17 cellular contexts compared by ENCODE assay signal in the genomic region with DNA sequence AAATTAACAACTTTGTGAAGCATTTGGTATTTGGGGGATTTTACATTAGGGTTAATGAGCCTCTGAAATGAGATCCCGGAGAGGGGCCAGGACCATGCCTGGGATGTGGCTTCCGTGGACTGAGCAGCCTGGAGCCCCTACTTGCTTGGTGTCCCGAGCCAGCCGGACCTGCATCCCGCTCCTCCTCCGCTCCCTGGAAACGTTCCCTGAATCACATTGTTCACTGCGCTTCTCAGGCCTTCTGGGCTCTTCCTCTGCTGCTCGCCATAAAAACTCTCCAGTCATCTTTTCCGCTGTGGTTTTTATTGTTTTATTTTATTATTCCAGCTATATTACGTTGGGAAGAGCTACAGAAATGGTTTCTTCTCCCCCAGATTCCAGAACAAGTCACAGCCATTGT. TPM values are rescaled to one million over a fixed set of nuclear protein-coding genes. Genes with fewer than 3 reads are reported as not detected.
DNase-seq lines count a peak whose midpoint lies in the region; ATAC-seq, FAIRE-seq and TF ChIP-seq lines count a peak whose summit lies in the region.
"Had no signal": no experiment of that assay in that cellular context is flagged by ENCODE, and none has a peak within 500 bp of the region (broad histone marks: within the 10 kb centered on the region; RNA-seq: fewer than 3 reads in every experiment).

No MANE protein-coding gene starts in this region.

- POLR2A ChIA-PET in HepG2 (lab: Yijun Ruan, JAX) = interaction anchor here (1.8 kb wide), 1 partner anchor 13 kb away, joined by 6 read pairs; the partner anchor contains the start of gene KCNQ1OT1

- H3F3A ChIP-seq in GM23248 (ENCODE audit: insufficient read depth) = no peaks in the 10 kb centered on the region

- no peak for TF ChIP-seq RAD21 in HepG2 (CRISPR knock-in tag; IDR thresholded peaks at IDR 0.05)

- H3K4me2 ChIP-seq in HepG2 (ENCODE audit: low read depth, low read length) (no peak overlapping the region), GM23248 (ENCODE audit: unreplicated experiment) (no peak overlapping the region)

- H3K9me2 ChIP-seq in GM23248 (ENCODE audit: insufficient read depth) = no peaks in the 10 kb centered on the region

- no peak overlapping the region for H3K27ac ChIP-seq in HepG2 (ENCODE audit: extremely low read length, insufficient read depth, low read length)
- H3K27ac ChIP-seq in GM23248 = no peak overlapping the region
- no peak overlapping the region for H3K27ac ChIP-seq in gastroesophageal sphincter

- TF ChIP-seq EP300 in HepG2 (IDR thresholded peaks at IDR 0.05; ENCODE audit: low read depth in 2 of 2, low read length in 2 of 2) (no peak), HepG2 (CRISPR knock-in tag; IDR thresholded peaks at IDR 0.05; ENCODE audit: borderline replicate concordance) (no peak), gastroesophageal sphincter (IDR thresholded peaks at IDR 0.05) (no peak)

- TF ChIP-seq POLR2A in HepG2 (IDR thresholded peaks at IDR 0.05; ENCODE audit: insufficient read depth in 1 of 2, low read depth in 2 of 2, low read length in 2 of 2) = no peak
- TF ChIP-seq POLR2A in gastroesophageal sphincter (IDR thresholded peaks at IDR 0.05) = no peak

- H2AFZ ChIP-seq in HepG2 (ENCODE audit: low read length) (no peak overlapping the region), GM23248 (no peak overlapping the region)

- ATAC-seq in HepG2 (no peak), gastroesophageal sphincter (no peak)
- ATAC-seq: GM12878 had no signal

- peaks cover 6% of the 10 kb centered on the region for H3K4me1 ChIP-seq in HepG2 (ENCODE audit: insufficient read depth, low read length)
- no peaks in the 10 kb centered on the region for H3K4me1 ChIP-seq in GM23248 (ENCODE audit: insufficient read depth)
- peaks cover 0 to 22% (median 4%) of the 10 kb centered on the region in 3 donors for H3K4me1 ChIP-seq in gastroesophageal sphincter

- H3K9ac ChIP-seq in HepG2 (ENCODE audit: insufficient read depth, low read depth, low read length) (no peak overlapping the region), GM23248 (no peak overlapping the region)
- H3K9ac ChIP-seq: BLaER1 had no signal

- no TSS peak for BruUV-seq in HepG2 (replicated peaks; lab: Mats Ljungman, UMichigan)

- TF ChIP-seq CTCF in HepG2 (CRISPR knock-in tag; IDR thresholded peaks at IDR 0.05) = no peak
- no peak for TF ChIP-seq CTCF in gastroesophageal sphincter (IDR thresholded peaks at IDR 0.05)

- H4K20me1 ChIP-seq in HepG2 (ENCODE audit: insufficient read depth, low read length) (no peaks in the 10 kb centered on the region), GM23248 (ENCODE audit: insufficient read depth) (no peaks in the 10 kb centered on the region)
- H4K20me1 ChIP-seq: BLaER1 had no signal

- H3K27me3 ChIP-seq in HepG2 (ENCODE audit: control insufficient read depth in 1 of 2, insufficient read depth in 2 of 2, low read length in 2 of 2) (peaks cover 18 to 70% of the 10 kb centered on the region in 2 experiments), GM23248 (replicated peaks; ENCODE audit: insufficient read depth) (peaks cover 44% of the 10 kb centered on the region), gastroesophageal sphincter (no peaks in the 10 kb centered on the region)
- H3K27me3 ChIP-seq: BLaER1 had no signal

- DNase-seq in EH (ENCODE audit: low read depth) (peak; percentile 53), HepG2 (ENCODE audit: low spot score) (no peak), posterior vena cava (ENCODE audit: low spot score) (peak; percentile 8), GM23248 (no peak), amygdala (lab: John Stamatoyannopoulos, UW) (no peak)
- no peak for DNase-seq in activated CD4-positive, alpha-beta T cell treated with anti-CD3 and anti-CD28 coated beads for 4 hours
- DNase-seq: 8988T; CD4-positive, alpha-beta memory T cell; DMS79 treated with DMSO at 0.1 percent for 48 hours; EL; HCEC 1CT had no signal

- H3K4me3 ChIP-seq in HepG2 (replicated peaks in 1 of 3; ENCODE audit: insufficient read depth in 1 of 3, low read depth in 2 of 3, low read length in 3 of 3) = no peak overlapping the region
- no peak overlapping the region for H3K4me3 ChIP-seq in GM23248
- no peak overlapping the region for H3K4me3 ChIP-seq in gastroesophageal sphincter
- H3K4me3 ChIP-seq: BLaER1, GM12878 had no signal

- intact Hi-C loops in HepG2 (cut with micrococcal nuclease; ENCODE audit: unreplicated experiment) (no loop called here), posterior vena cava (cut with DNase I) (no loop called here)

- H3K79me2 ChIP-seq in HepG2 (ENCODE audit: insufficient read depth, low read length) (no peaks in the 10 kb centered on the region), GM23248 (ENCODE audit: insufficient read depth) (no peaks in the 10 kb centered on the region)

- CTCF ChIA-PET in HepG2 (lab: Yijun Ruan, JAX; ENCODE audit: low intra/inter-chr PET ratio, low total read pairs) = no interaction called here

- H3K9me3 ChIP-seq in HepG2 (ENCODE audit: low read length) = peaks cover 11% of the 10 kb centered on the region
- H3K9me3 ChIP-seq in GM23248 (ENCODE audit: low read depth) = no peaks in the 10 kb centered on the region
- no peaks in the 10 kb centered on the region for H3K9me3 ChIP-seq in gastroesophageal sphincter

- in situ Hi-C loops in HepG2 (cut with HindIII; ENCODE audit: extremely low pct_ligation_motif_present, low pct_unique_long_range_greater_than_20kb) (no loop called here), GM23248 (cut with MboI) (no loop called here)

- FAIRE-seq in endometrium (lab: Jason Lieb, UNC) (peak; percentile 88), HepG2 (lab: Jason Lieb, UNC) (no peak)
- FAIRE-seq: GM12878, GM19239, HTR-8/SVneo had no signal

- H3K36me3 ChIP-seq in HepG2 (replicated peaks in 1 of 2; ENCODE audit: control insufficient read depth in 1 of 2, insufficient read depth in 2 of 2, low read length in 2 of 2) (no peaks in the 10 kb centered on the region), GM23248 (ENCODE audit: low read depth) (no peaks in the 10 kb centered on the region), gastroesophageal sphincter (no peaks in the 10 kb centered on the region)
- H3K36me3 ChIP-seq: BLaER1 had no signal

- WGBS in HepG2 (ENCODE audit: low lambda C conversion rate) = 59% methylated on average over 11 of the region's 11 CpGs
- whole genome bisulfite sequencing in GM23248 (ENCODE audit: low coverage in 1 of 2, low lambda C conversion rate in 2 of 2, missing lambda C conversion rate in 2 of 2), 2 experiments = 56 to 64% methylated on average over 11 of the region's 11 CpGs
- WGBS in gastroesophageal sphincter (ENCODE audit: low coverage in 1 of 2), 2 donors = 79 to 86% methylated on average over 10 of the region's 11 CpGs

TF ChIP-seq in HepG2, 621 proteins besides CTCF, POLR2A, EP300 and RAD21:
- TF ChIP-seq ZNF225 (CRISPR knock-in tag; IDR thresholded peaks at IDR 0.05) (no peak), ZNF367 (CRISPR knock-in tag; IDR thresholded peaks at IDR 0.05; ENCODE audit: borderline replicate concordance) (no peak), FOXM1 (CRISPR knock-in tag; IDR thresholded peaks at IDR 0.05) (no peak), SALL1 (CRISPR knock-in tag; IDR thresholded peaks at IDR 0.05) (no peak), ZNF329 (CRISPR knock-in tag; IDR thresholded peaks at IDR 0.05; ENCODE audit: low read depth) (peak; percentile 62)
- TF ChIP-seq, protein P1, sequence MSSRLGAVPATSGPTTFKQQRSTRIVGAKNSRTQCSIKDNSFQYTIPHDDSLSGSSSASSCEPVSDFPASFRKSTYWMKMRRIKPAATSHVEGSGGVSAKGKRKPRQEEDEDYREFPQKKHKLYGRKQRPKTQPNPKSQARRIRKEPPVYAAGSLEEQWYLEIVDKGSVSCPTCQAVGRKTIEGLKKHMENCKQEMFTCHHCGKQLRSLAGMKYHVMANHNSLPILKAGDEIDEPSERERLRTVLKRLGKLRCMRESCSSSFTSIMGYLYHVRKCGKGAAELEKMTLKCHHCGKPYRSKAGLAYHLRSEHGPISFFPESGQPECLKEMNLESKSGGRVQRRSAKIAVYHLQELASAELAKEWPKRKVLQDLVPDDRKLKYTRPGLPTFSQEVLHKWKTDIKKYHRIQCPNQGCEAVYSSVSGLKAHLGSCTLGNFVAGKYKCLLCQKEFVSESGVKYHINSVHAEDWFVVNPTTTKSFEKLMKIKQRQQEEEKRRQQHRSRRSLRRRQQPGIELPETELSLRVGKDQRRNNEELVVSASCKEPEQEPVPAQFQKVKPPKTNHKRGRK (CRISPR knock-in tag; IDR thresholded peaks at IDR 0.05) = no peak
TF ChIP-seq in HepG2: peak in this region for 1.

RNA-seq across cellular contexts. Expression of gene KCNQ1OT1, which starts 13.3 kb away (rescaled TPM):
- total RNA-seq in HepG2 (2016; rRNA removed; fragmentation: Illumina TruSeq; extraction: Trizol) = 2.5 and 18.9 TPM in 2 replicates
- 0.30 and 0.35 TPM in 2 replicates for total RNA-seq in HepG2 (2016; cell fraction: cytosol; rRNA removed; fragmentation: Illumina TruSeq; extraction: Trizol; ENCODE audit: low read depth)
- total RNA-seq in HepG2 (2016; cell fraction: insoluble cytoplasmic fraction; rRNA removed; fragmentation: Illumina TruSeq; extraction: Trizol) = 2.0 and 16.5 TPM in 2 replicates
- 0.90 and 1.1 TPM in 2 replicates for total RNA-seq in HepG2 (2016; cell fraction: membrane; rRNA removed; fragmentation: Illumina TruSeq; extraction: Trizol)
- 66.8 and 83.4 TPM in 2 replicates for total RNA-seq in HepG2 (2016; cell fraction: nucleus; rRNA removed; fragmentation: Illumina TruSeq; extraction: Trizol)
- 1.3 TPM in 2 replicates for polyA plus RNA-seq in HepG2 (2011; rRNA removed)
- polyA plus RNA-seq in HepG2 (2011; cell fraction: cytosol; rRNA removed) = 0.05 TPM in 2 replicates
- polyA plus RNA-seq in HepG2 (2011; cell fraction: nucleus; rRNA removed) = 11.8 and 14.7 TPM in 2 replicates
- 1.9 and 2.0 TPM in 2 replicates for polyA plus RNA-seq in HepG2 (2012)
- polyA plus RNA-seq in HepG2 (2016; cell fraction: cytosol; fragmentation: Illumina TruSeq; extraction: Trizol; ENCODE audit: low read depth) = 0.01 and 0.02 TPM in 2 replicates
- polyA plus RNA-seq in HepG2 (2016; cell fraction: insoluble cytoplasmic fraction; fragmentation: Illumina TruSeq; extraction: Trizol; ENCODE audit: low read depth) = 0.15 and 0.17 TPM in 2 replicates
- polyA plus RNA-seq in HepG2 (2016; cell fraction: membrane; fragmentation: Illumina TruSeq; extraction: Trizol; ENCODE audit: low read depth) = 0.03 and 0.06 TPM in 2 replicates
- 8.4 and 10.5 TPM in 2 replicates for polyA plus RNA-seq in HepG2 (2016; cell fraction: nucleus; fragmentation: Illumina TruSeq; extraction: Trizol; ENCODE audit: insufficient read depth, low read depth)
- 0.05 and 36.1 TPM in 2 replicates for polyA minus RNA-seq in HepG2 (2011; rRNA and poly(A)+ RNA removed; ENCODE audit: low replicate concordance)
- 0.79 and 0.97 TPM in 2 replicates for polyA minus RNA-seq in HepG2 (2011; cell fraction: cytosol; rRNA and poly(A)+ RNA removed)
- 112 and 125 TPM in 2 replicates for polyA minus RNA-seq in HepG2 (2011; cell fraction: nucleus; rRNA and poly(A)+ RNA removed)
- 1 to 10 TPM; 1.8 to 3.5 TPM for total RNA-seq in posterior vena cava
- 0.86 and 1.1 TPM in 2 replicates for total RNA-seq in GM23248 (2014; rRNA removed; shearing (Covaris generic))
- polyA plus RNA-seq in GM23248 (2016; fragmentation: Nextera tagmentation; extraction: Ambion mirVana) = 0.28 and 0.49 TPM in 2 replicates
- total RNA-seq in gastroesophageal sphincter = 1 to 10 TPM in 3 of 4 donors, under 1 TPM in 1; 0.52 to 3.3 (median 1.4) TPM

Comparison
In these comparisons a context has a peak if more than half of its experiments do, and no peak if none do; other contexts are left out.
1. DNase-seq: peak in EH (single experiment) and posterior vena cava (single experiment); none in HepG2 (single experiment), GM23248 (single experiment), activated CD4-positive, alpha-beta T cell treated with anti-CD3 and anti-CD28 coated beads for 4 hours (0 of 2) and amygdala (0 of 56).